9 cellular contexts compared by ENCODE assay signal in genomic region chr11:14413307-14414072, GRCh38. TPM values are rescaled to one million over a fixed set of nuclear protein-coding genes. Genes with fewer than 3 reads are reported as not detected.
DNase-seq lines count a peak whose midpoint lies in the region; ATAC-seq, FAIRE-seq and TF ChIP-seq lines count a peak whose summit lies in the region.
"Had no signal": no experiment of that assay in that cellular context is flagged by ENCODE, and none has a peak within 500 bp of the region (broad histone marks: within the 10 kb centered on the region; RNA-seq: fewer than 3 reads in every experiment).

No MANE protein-coding gene starts in this region.

- no peak overlapping the region for H3K4me3 ChIP-seq in NT2/D1 (ENCODE audit: insufficient read length, low read depth)
- H3K4me3 ChIP-seq in endothelial cell of umbilical vein (replicated peaks in 1 of 3; ENCODE audit: insufficient read depth in 1 of 3, low read depth in 1 of 3, low read length in 3 of 3): no peak overlapping the region
- H3K4me3 ChIP-seq in neuronal stem cell (ENCODE audit: low read length in 2 of 2): no peak overlapping the region
- H3K4me3 ChIP-seq: dorsolateral prefrontal cortex had no signal

- no peak overlapping the region for H3K4me2 ChIP-seq in endothelial cell of umbilical vein (ENCODE audit: insufficient read depth, low read length)
- no peak overlapping the region for H3K4me2 ChIP-seq in neuronal stem cell (ENCODE audit: insufficient read depth, low read length, poor library complexity, severe bottlenecking)

- H3K79me1 ChIP-seq in neuronal stem cell (ENCODE audit: low read depth, low read length): no peaks in the 10 kb centered on the region

- H2AK5ac ChIP-seq in neuronal stem cell (ENCODE audit: low read depth, low read length): no peak overlapping the region

- H3K4me1 ChIP-seq in NT2/D1 (ENCODE audit: insufficient read depth, insufficient read length) (peaks cover 2% of the 10 kb centered on the region), endothelial cell of umbilical vein (ENCODE audit: control insufficient read depth, extremely low read depth, insufficient read depth, low read length) (peaks cover 3% of the 10 kb centered on the region), neuronal stem cell (ENCODE audit: control insufficient read depth in 2 of 2, insufficient read depth in 1 of 2, low read depth in 1 of 2, low read length in 2 of 2) (peaks cover 13 to 16% of the 10 kb centered on the region in 2 donors)

- peak in 1 of 2 donors; percentile 9 for TF ChIP-seq CTCF in endothelial cell of umbilical vein (IDR thresholded peaks at IDR 0.05; ENCODE audit: extremely low read depth in 1 of 2, insufficient read depth in 1 of 2, low read depth in 1 of 2, low read length in 2 of 2)

- intact Hi-C loops in endothelial cell of umbilical vein (cut with micrococcal nuclease): no loop called here

- H2AFZ ChIP-seq in endothelial cell of umbilical vein (ENCODE audit: low read depth, low read length): no peak overlapping the region
- H2AFZ ChIP-seq in neuronal stem cell (ENCODE audit: low read length): no peak overlapping the region

- H3K27me3 ChIP-seq in NT2/D1 (ENCODE audit: insufficient read depth, insufficient read length) (no peaks in the 10 kb centered on the region), endothelial cell of umbilical vein (ENCODE audit: control insufficient read depth in 2 of 2, insufficient read depth in 2 of 2, low read length in 2 of 2) (no peaks in the 10 kb centered on the region), neuronal stem cell (ENCODE audit: control insufficient read depth in 3 of 3, insufficient read depth in 3 of 3, low read depth in 1 of 3, low read length in 3 of 3) (peaks cover 0 to 3% (median 0%) of the 10 kb centered on the region in 3 experiments)
- H3K27me3 ChIP-seq: dorsolateral prefrontal cortex had no signal

- H3K36me3 ChIP-seq in NT2/D1 (ENCODE audit: insufficient read depth, insufficient read length, low read length) (no peaks in the 10 kb centered on the region), endothelial cell of umbilical vein (ENCODE audit: control insufficient read depth in 2 of 2, extremely low read depth in 1 of 2, insufficient read depth in 2 of 2, low read length in 2 of 2) (no peaks in the 10 kb centered on the region), neuronal stem cell (replicated peaks in 1 of 2; ENCODE audit: control insufficient read depth in 2 of 2, insufficient read depth in 2 of 2, low read length in 2 of 2) (no peaks in the 10 kb centered on the region)

- H3K23ac ChIP-seq in neuronal stem cell (ENCODE audit: low read depth, low read length, poor library complexity): no peak overlapping the region

- H2BK120ac ChIP-seq in neuronal stem cell (ENCODE audit: low read depth, low read length): no peak overlapping the region

- ATAC-seq in GM19452 (IDR thresholded peaks at IDR 0.05; ENCODE audit: unreplicated experiment): no peak

- H3K18ac ChIP-seq in neuronal stem cell (ENCODE audit: low read length): no peak overlapping the region

- H4K20me1 ChIP-seq in endothelial cell of umbilical vein (replicated peaks; ENCODE audit: control insufficient read depth, extremely low read depth, insufficient read depth, low read length): no peaks in the 10 kb centered on the region

- H2BK15ac ChIP-seq in neuronal stem cell (ENCODE audit: low read length): no peak overlapping the region

- H3K4ac ChIP-seq in neuronal stem cell (ENCODE audit: low read length): no peak overlapping the region

- peak; percentile 44 for FAIRE-seq in endothelial cell of umbilical vein (lab: Jason Lieb, UNC)

- H4K8ac ChIP-seq in neuronal stem cell (ENCODE audit: low read depth, low read length): no peak overlapping the region

- H4K91ac ChIP-seq in neuronal stem cell (ENCODE audit: low read depth, low read length, poor library complexity): no peak overlapping the region

- no peak overlapping the region for H2BK5ac ChIP-seq in neuronal stem cell (ENCODE audit: low read length)

- peak; percentile 82 for DNase-seq in ELF-1 (ENCODE audit: low read depth, low spot score)
- peak; percentile 62 for DNase-seq in NT2/D1 (ENCODE audit: low read depth, low spot score)
- DNase-seq in endothelial cell of umbilical vein (ENCODE audit: low read depth, low spot score): no peak
- DNase-seq in neuronal stem cell (ENCODE audit: low spot score): no peak
- no peak for DNase-seq in pons (ENCODE audit: low spot score)
- DNase-seq in DMS153 treated with DMSO at 0.1 percent for 48 hours (lab: John Stamatoyannopoulos, UW; ENCODE audit: unreplicated experiment): no peak
- no peak for DNase-seq in GOT3 (lab: John Stamatoyannopoulos, UW)

- no peak overlapping the region for H2BK12ac ChIP-seq in neuronal stem cell (ENCODE audit: low read length)

- CTCF ChIA-PET in endothelial cell of umbilical vein (lab: Charles Lee): interaction anchor here (0.6 to 3.1 kb wide), 8 partner anchors 9 to 563 kb away, joined by 3 to 18 read pairs (median 3); no protein-coding TSS in a partner anchor

- BruUV-seq in endothelial cell of umbilical vein (replicated peaks; lab: Mats Ljungman, UMichigan): no TSS peak

- H3K9me3 ChIP-seq in NT2/D1 (ENCODE audit: insufficient read depth, low read length): no peaks in the 10 kb centered on the region
- H3K9me3 ChIP-seq in endothelial cell of umbilical vein (replicated peaks; ENCODE audit: control insufficient read depth, insufficient read depth, low read length): no peaks in the 10 kb centered on the region
- no peaks in the 10 kb centered on the region for H3K9me3 ChIP-seq in neuronal stem cell (replicated peaks in 1 of 2; ENCODE audit: control insufficient read depth in 2 of 2, insufficient read depth in 1 of 2, low read depth in 1 of 2, low read length in 2 of 2)

- H3K27ac ChIP-seq in endothelial cell of umbilical vein (ENCODE audit: insufficient read depth, low read depth, low read length) (no peak overlapping the region), neuronal stem cell (replicated peaks; ENCODE audit: low read length) (peak overlapping the region; percentile 2)

- POLR2A ChIA-PET in endothelial cell of umbilical vein (lab: Charles Lee): no interaction called here

- H3K9ac ChIP-seq in NT2/D1 (ENCODE audit: insufficient read length, low read depth): no peak overlapping the region
- H3K9ac ChIP-seq in endothelial cell of umbilical vein (replicated peaks; ENCODE audit: extremely low read depth, insufficient read depth, low read length): no peak overlapping the region
- H3K9ac ChIP-seq in neuronal stem cell (ENCODE audit: low read depth, low read length, poor library complexity): no peak overlapping the region

- no peaks in the 10 kb centered on the region for H3K79me2 ChIP-seq in endothelial cell of umbilical vein (ENCODE audit: control insufficient read depth, insufficient read depth, low read length)

- dilution Hi-C loops in endothelial cell of umbilical vein (cut with MboI; ENCODE audit: extremely low pct_ligation_motif_present, low sequenced_read_pairs): no loop called here

- TF ChIP-seq POLR2A in endothelial cell of umbilical vein (IDR thresholded peaks at IDR 0.05; ENCODE audit: low read depth, low read length): no peak

- no peaks in the 10 kb centered on the region for H3K9me1 ChIP-seq in endothelial cell of umbilical vein (replicated peaks; ENCODE audit: control insufficient read depth, extremely low read depth, insufficient read depth, low read length)

- WGBS in neuronal stem cell (ENCODE audit: extremely low coverage in 2 of 2, insufficient read length in 2 of 2, insufficient replicate concordance in 1 of 2), 2 donors: no CpG with 5 or more reads among the region's 4 CpGs

- H3K14ac ChIP-seq in neuronal stem cell (ENCODE audit: low read length): no peak overlapping the region

TF ChIP-seq in endothelial cell of umbilical vein, 7 proteins besides CTCF, POLR2A, EP300 and RAD21:
- TF ChIP-seq GATA2 (IDR thresholded peaks at IDR 0.05; ENCODE audit: insufficient read depth, insufficient read length, low read depth, low read length) (no peak), MAX (IDR thresholded peaks at IDR 0.05; ENCODE audit: insufficient read depth, insufficient read length) (no peak), MYC (IDR thresholded peaks at IDR 0.05; ENCODE audit: low read depth, low read length) (no peak)

RNA-seq across cellular contexts. Expression of gene RRAS2, which starts 54.5 kb away (rescaled TPM):
- total RNA-seq in endothelial cell of umbilical vein: 80.5 and 84.4 TPM in 2 replicates
- 26.6 and 30.1 TPM in 2 replicates for polyA plus RNA-seq in endothelial cell of umbilical vein
- polyA plus RNA-seq in endothelial cell of umbilical vein (2011; cell fraction: cytosol; rRNA removed): 36.3 and 39.5 TPM in 2 replicates
- 17.3 and 23.7 TPM in 2 replicates for polyA plus RNA-seq in endothelial cell of umbilical vein (2011; cell fraction: nucleus; rRNA removed)
- polyA plus RNA-seq in endothelial cell of umbilical vein (2012): 83.6 and 104 TPM in 2 replicates
- 20.3 and 22.2 TPM in 2 replicates for polyA minus RNA-seq in endothelial cell of umbilical vein
- polyA minus RNA-seq in endothelial cell of umbilical vein (2011; cell fraction: cytosol; rRNA and poly(A)+ RNA removed): 23.4 TPM
- polyA minus RNA-seq in endothelial cell of umbilical vein (2011; cell fraction: nucleus; rRNA and poly(A)+ RNA removed): 25.1 and 26.7 TPM in 2 replicates
- polyA plus RNA-seq in neuronal stem cell (2013, experiment 1 of 2): 53.5 TPM
- 52.9 TPM for polyA plus RNA-seq in neuronal stem cell (2013, experiment 2 of 2)

Comparison
In these comparisons a context has a peak if more than half of its experiments do, and no peak if none do; other contexts are left out.
1. DNase-seq: peak in ELF-1 (single experiment) and NT2/D1 (single experiment); none in endothelial cell of umbilical vein (single experiment), neuronal stem cell (single experiment), pons (single experiment), DMS153 treated with DMSO at 0.1 percent for 48 hours (single experiment) and GOT3 (single experiment).